Comparison of ENCODE assay signal across 1 cellular context in the genomic region with DNA sequence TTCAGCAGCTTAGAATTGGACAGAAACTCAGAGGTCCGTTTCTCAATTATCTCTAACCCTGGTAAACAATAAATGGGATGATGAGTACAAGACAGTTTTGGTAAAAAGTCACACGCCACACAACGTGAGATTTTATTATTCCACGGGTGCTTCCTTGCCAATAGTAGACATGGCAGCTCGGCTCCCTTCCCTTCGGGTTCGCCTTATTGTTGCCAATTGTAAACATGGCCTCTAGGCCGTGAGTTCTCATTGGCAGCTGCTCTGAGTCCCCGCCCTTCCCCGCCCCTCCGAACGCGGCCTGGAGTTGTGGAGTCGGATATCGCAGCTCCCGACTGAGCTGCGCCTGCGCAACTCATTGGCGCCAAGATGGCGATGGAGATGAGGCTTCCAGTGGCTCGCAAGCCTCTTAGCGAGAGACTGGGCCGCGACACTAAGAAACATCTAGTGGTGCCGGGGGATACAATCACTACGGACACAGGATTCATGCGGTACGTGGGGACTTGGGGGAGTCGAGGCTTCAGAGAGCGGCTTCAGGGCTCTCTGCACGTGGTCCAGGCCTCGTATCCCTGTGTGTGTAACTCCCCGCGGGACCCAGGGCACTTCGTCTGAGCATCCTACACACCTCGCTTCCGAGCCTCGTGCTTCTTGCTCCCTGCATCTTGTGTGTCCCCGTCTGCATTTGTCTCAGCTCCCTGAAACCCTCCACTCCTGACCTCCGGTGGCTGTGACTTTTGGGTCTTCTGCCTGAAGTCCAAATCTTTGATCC.
A peak's percentile ranks its signal among the peaks of the same experiment; 100 is the strongest.
TF ChIP-seq lines count a peak whose summit lies in the region.

A gene with protein sequence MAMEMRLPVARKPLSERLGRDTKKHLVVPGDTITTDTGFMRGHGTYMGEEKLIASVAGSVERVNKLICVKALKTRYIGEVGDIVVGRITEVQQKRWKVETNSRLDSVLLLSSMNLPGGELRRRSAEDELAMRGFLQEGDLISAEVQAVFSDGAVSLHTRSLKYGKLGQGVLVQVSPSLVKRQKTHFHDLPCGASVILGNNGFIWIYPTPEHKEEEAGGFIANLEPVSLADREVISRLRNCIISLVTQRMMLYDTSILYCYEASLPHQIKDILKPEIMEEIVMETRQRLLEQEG (plus strand): TSS at position 355 of the 766 bp plus-strand sequence. CDS start 12 bp downstream, at position 367.

TF ChIP-seq in GM12878, 131 proteins besides CTCF, POLR2A, EP300 and RAD21 (continued from another document and continues in another):
- TF ChIP-seq, protein P1, sequence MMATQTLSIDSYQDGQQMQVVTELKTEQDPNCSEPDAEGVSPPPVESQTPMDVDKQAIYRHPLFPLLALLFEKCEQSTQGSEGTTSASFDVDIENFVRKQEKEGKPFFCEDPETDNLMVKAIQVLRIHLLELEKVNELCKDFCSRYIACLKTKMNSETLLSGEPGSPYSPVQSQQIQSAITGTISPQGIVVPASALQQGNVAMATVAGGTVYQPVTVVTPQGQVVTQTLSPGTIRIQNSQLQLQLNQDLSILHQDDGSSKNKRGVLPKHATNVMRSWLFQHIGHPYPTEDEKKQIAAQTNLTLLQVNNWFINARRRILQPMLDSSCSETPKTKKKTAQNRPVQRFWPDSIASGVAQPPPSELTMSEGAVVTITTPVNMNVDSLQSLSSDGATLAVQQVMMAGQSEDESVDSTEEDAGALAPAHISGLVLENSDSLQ (IDR thresholded peaks at IDR 0.05), result no peak
- peak; percentile 33; the same call in 1 of the 2 replicates for TF ChIP-seq CREM (IDR thresholded peaks at IDR 0.05; ENCODE audit: low read depth)
- peak; percentile 93 for TF ChIP-seq NRF1 (conservative IDR thresholded peaks at IDR 0.05; ENCODE audit: low read depth, low read length)
- TF ChIP-seq RUNX3 (IDR thresholded peaks at IDR 0.05; ENCODE audit: low read length), result no peak
- no peak for TF ChIP-seq SREBF2 (IDR thresholded peaks at IDR 0.05; ENCODE audit: low read length)
- no peak for TF ChIP-seq STAT3 (IDR thresholded peaks at IDR 0.05; ENCODE audit: low read depth, low read length)
- TF ChIP-seq SMAD5 (IDR thresholded peaks at IDR 0.05; ENCODE audit: low read depth), result peak; percentile 90; the same call in 1 of the 2 replicates
- TF ChIP-seq NR2C2 (IDR thresholded peaks at IDR 0.05; ENCODE audit: borderline replicate concordance, control insufficient read depth, insufficient read length, low read depth), result no peak
- 0 out of 2 replicates have a peak, but pooled peaks have one; percentile 44 for TF ChIP-seq BACH1 (IDR thresholded peaks at IDR 0.05; ENCODE audit: borderline replicate concordance)
- TF ChIP-seq, protein P2, sequence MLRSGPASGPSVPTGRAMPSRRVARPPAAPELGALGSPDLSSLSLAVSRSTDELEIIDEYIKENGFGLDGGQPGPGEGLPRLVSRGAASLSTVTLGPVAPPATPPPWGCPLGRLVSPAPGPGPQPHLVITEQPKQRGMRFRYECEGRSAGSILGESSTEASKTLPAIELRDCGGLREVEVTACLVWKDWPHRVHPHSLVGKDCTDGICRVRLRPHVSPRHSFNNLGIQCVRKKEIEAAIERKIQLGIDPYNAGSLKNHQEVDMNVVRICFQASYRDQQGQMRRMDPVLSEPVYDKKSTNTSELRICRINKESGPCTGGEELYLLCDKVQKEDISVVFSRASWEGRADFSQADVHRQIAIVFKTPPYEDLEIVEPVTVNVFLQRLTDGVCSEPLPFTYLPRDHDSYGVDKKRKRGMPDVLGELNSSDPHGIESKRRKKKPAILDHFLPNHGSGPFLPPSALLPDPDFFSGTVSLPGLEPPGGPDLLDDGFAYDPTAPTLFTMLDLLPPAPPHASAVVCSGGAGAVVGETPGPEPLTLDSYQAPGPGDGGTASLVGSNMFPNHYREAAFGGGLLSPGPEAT (IDR thresholded peaks at IDR 0.05; ENCODE audit: low read depth), result peak; percentile 81
- TF ChIP-seq CBFB (IDR thresholded peaks at IDR 0.05; ENCODE audit: low read depth), result peak; percentile 57; the same call in 1 of the 2 replicates
- TF ChIP-seq ZNF217 (IDR thresholded peaks at IDR 0.05), result no peak
- TF ChIP-seq, protein P3, sequence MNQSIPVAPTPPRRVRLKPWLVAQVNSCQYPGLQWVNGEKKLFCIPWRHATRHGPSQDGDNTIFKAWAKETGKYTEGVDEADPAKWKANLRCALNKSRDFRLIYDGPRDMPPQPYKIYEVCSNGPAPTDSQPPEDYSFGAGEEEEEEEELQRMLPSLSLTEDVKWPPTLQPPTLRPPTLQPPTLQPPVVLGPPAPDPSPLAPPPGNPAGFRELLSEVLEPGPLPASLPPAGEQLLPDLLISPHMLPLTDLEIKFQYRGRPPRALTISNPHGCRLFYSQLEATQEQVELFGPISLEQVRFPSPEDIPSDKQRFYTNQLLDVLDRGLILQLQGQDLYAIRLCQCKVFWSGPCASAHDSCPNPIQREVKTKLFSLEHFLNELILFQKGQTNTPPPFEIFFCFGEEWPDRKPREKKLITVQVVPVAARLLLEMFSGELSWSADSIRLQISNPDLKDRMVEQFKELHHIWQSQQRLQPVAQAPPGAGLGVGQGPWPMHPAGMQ (IDR thresholded peaks at IDR 0.05; ENCODE audit: borderline replicate concordance), result no peak
- no peak for TF ChIP-seq KDM1A (IDR thresholded peaks at IDR 0.05; ENCODE audit: borderline replicate concordance)
- TF ChIP-seq MYB (IDR thresholded peaks at IDR 0.05; ENCODE audit: borderline replicate concordance, low read depth, low read length), result no peak
- TF ChIP-seq SMARCA5 (IDR thresholded peaks at IDR 0.05), result peak; percentile 26; the same call in 1 of the 2 replicates
- no peak for TF ChIP-seq ATF7 (IDR thresholded peaks at IDR 0.05; ENCODE audit: low read depth)
- TF ChIP-seq, protein P4, sequence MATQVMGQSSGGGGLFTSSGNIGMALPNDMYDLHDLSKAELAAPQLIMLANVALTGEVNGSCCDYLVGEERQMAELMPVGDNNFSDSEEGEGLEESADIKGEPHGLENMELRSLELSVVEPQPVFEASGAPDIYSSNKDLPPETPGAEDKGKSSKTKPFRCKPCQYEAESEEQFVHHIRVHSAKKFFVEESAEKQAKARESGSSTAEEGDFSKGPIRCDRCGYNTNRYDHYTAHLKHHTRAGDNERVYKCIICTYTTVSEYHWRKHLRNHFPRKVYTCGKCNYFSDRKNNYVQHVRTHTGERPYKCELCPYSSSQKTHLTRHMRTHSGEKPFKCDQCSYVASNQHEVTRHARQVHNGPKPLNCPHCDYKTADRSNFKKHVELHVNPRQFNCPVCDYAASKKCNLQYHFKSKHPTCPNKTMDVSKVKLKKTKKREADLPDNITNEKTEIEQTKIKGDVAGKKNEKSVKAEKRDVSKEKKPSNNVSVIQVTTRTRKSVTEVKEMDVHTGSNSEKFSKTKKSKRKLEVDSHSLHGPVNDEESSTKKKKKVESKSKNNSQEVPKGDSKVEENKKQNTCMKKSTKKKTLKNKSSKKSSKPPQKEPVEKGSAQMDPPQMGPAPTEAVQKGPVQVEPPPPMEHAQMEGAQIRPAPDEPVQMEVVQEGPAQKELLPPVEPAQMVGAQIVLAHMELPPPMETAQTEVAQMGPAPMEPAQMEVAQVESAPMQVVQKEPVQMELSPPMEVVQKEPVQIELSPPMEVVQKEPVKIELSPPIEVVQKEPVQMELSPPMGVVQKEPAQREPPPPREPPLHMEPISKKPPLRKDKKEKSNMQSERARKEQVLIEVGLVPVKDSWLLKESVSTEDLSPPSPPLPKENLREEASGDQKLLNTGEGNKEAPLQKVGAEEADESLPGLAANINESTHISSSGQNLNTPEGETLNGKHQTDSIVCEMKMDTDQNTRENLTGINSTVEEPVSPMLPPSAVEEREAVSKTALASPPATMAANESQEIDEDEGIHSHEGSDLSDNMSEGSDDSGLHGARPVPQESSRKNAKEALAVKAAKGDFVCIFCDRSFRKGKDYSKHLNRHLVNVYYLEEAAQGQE (IDR thresholded peaks at IDR 0.05; ENCODE audit: low read depth, low read length), result no peak
- TF ChIP-seq IKZF1 (conservative IDR thresholded peaks at IDR 0.05), result peak; percentile 43; the same call in 1 of the 2 replicates
- TF ChIP-seq KLF5 (IDR thresholded peaks at IDR 0.05; ENCODE audit: partially characterized antibody), result peak; percentile 48
- TF ChIP-seq, protein P5, sequence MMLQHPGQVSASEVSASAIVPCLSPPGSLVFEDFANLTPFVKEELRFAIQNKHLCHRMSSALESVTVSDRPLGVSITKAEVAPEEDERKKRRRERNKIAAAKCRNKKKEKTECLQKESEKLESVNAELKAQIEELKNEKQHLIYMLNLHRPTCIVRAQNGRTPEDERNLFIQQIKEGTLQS (IDR thresholded peaks at IDR 0.05; ENCODE audit: borderline replicate concordance, extremely low read depth, low read depth, low read length), result no peak
- no peak for TF ChIP-seq WRNIP1 (IDR thresholded peaks at IDR 0.05; ENCODE audit: borderline replicate concordance, low read depth, low read length)
- no peak for TF ChIP-seq MTA3 (IDR thresholded peaks at IDR 0.05; ENCODE audit: borderline replicate concordance, low read length)
- TF ChIP-seq, protein P6, sequence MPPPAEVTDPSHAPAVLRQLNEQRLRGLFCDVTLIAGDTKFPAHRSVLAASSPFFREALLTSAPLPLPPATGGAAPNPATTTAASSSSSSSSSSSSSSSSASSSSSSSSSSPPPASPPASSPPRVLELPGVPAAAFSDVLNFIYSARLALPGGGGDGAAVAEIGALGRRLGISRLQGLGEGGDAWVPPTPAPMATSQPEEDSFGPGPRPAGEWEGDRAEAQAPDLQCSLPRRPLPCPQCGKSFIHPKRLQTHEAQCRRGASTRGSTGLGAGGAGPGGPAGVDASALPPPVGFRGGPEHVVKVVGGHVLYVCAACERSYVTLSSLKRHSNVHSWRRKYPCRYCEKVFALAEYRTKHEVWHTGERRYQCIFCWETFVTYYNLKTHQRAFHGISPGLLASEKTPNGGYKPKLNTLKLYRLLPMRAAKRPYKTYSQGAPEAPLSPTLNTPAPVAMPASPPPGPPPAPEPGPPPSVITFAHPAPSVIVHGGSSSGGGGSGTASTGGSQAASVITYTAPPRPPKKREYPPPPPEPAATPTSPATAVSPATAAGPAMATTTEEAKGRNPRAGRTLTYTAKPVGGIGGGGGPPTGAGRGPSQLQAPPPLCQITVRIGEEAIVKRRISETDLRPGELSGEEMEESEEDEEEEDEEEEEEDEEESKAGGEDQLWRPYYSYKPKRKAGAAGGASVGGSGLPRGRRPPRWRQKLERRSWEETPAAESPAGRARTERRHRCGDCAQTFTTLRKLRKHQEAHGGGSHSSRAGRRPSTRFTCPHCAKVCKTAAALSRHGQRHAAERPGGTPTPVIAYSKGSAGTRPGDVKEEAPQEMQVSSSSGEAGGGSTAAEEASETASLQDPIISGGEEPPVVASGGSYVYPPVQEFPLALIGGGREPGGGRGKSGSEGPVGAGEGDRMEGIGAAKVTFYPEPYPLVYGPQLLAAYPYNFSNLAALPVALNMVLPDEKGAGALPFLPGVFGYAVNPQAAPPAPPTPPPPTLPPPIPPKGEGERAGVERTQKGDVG (CRISPR knock-in tag; IDR thresholded peaks at IDR 0.05), result no peak
- TF ChIP-seq NFIC (IDR thresholded peaks at IDR 0.05; ENCODE audit: low read depth, low read length), result no peak
- TF ChIP-seq NR2F1 (conservative IDR thresholded peaks at IDR 0.05), result no peak
- no peak for TF ChIP-seq ASH2L (IDR thresholded peaks at IDR 0.05; ENCODE audit: borderline replicate concordance, low read depth)
- TF ChIP-seq MTA2 (IDR thresholded peaks at IDR 0.05; ENCODE audit: low read depth), result no peak
- TF ChIP-seq, protein P7, sequence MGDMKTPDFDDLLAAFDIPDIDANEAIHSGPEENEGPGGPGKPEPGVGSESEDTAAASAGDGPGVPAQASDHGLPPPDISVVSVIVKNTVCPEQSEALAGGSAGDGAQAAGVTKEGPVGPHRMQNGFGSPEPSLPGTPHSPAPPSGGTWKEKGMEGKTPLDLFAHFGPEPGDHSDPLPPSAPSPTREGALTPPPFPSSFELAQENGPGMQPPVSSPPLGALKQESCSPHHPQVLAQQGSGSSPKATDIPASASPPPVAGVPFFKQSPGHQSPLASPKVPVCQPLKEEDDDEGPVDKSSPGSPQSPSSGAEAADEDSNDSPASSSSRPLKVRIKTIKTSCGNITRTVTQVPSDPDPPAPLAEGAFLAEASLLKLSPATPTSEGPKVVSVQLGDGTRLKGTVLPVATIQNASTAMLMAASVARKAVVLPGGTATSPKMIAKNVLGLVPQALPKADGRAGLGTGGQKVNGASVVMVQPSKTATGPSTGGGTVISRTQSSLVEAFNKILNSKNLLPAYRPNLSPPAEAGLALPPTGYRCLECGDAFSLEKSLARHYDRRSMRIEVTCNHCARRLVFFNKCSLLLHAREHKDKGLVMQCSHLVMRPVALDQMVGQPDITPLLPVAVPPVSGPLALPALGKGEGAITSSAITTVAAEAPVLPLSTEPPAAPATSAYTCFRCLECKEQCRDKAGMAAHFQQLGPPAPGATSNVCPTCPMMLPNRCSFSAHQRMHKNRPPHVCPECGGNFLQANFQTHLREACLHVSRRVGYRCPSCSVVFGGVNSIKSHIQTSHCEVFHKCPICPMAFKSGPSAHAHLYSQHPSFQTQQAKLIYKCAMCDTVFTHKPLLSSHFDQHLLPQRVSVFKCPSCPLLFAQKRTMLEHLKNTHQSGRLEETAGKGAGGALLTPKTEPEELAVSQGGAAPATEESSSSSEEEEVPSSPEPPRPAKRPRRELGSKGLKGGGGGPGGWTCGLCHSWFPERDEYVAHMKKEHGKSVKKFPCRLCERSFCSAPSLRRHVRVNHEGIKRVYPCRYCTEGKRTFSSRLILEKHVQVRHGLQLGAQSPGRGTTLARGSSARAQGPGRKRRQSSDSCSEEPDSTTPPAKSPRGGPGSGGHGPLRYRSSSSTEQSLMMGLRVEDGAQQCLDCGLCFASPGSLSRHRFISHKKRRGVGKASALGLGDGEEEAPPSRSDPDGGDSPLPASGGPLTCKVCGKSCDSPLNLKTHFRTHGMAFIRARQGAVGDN (IDR thresholded peaks at IDR 0.05), result peak; percentile 68; the same call in 1 of the 2 replicates
- TF ChIP-seq EED (IDR thresholded peaks at IDR 0.05; ENCODE audit: low read depth), result no peak
- no peak for TF ChIP-seq GATAD2B (conservative IDR thresholded peaks at IDR 0.05; ENCODE audit: low read depth)
- TF ChIP-seq RBBP5 (conservative IDR thresholded peaks at IDR 0.05), result no peak
- TF ChIP-seq CHD4 (IDR thresholded peaks at IDR 0.05), result no peak
- no peak for TF ChIP-seq BRCA1 (IDR thresholded peaks at IDR 0.05; ENCODE audit: low read depth, low read length)
